In genomic region chr11:121393855-121394254, GRCh38 we compare ENCODE assay signal across 1 cellular context.
TF ChIP-seq lines count a peak whose summit lies in the region.

No MANE protein-coding gene starts in this region.

TF ChIP-seq in H1, 55 proteins besides CTCF, POLR2A, EP300 and RAD21 (continued from another document):
- TF ChIP-seq USF2 (IDR thresholded peaks at IDR 0.05; ENCODE audit: low read length) (no peak), PHF8 (conservative IDR thresholded peaks at IDR 0.05; ENCODE audit: low read depth, low read length) (no peak), BACH1 (IDR thresholded peaks at IDR 0.05; ENCODE audit: low read length) (no peak), RNF2 (IDR thresholded peaks at IDR 0.05; ENCODE audit: borderline replicate concordance, low read depth, low read length, missing control alignments, poor library complexity, severe bottlenecking) (no peak)
